ENCODE assay signal across 24 cellular contexts in the genomic region with DNA sequence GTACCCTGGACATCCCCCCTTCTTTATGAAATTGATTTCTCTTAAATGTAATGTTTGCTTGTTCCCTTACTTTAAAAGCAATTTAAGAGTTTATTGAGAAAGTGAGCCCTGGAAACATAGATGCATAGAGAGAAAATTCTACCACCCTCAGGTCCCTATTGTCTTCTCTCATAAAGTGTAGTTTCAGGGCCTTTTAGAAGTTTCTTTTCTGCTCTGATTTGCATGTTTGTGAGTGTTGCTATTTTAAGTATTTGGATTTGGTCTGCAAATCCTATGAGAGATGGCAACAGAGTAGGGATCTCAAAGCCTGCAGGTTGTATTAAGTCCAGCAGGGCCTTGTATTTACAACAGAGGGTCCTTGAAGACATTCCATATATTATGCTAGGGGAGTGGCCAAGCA. TPM values are rescaled to one million over a fixed set of nuclear protein-coding genes. Genes with fewer than 3 reads are reported as not detected.
DNase-seq lines count a peak whose midpoint lies in the region; ATAC-seq and TF ChIP-seq lines count a peak whose summit lies in the region.
"Had no signal": no experiment of that assay in that cellular context is flagged by ENCODE, and none has a peak within 500 bp of the region (broad histone marks: within the 10 kb centered on the region; RNA-seq: fewer than 3 reads in every experiment).

No MANE protein-coding gene starts in this region.

- H3K9me3 ChIP-seq in MM.1S (replicated peaks; ENCODE audit: insufficient read depth, low read length): no peaks in the 10 kb centered on the region
- H3K9me3 ChIP-seq: A549, BE2C had no signal

- H3K9me2 ChIP-seq in MM.1S (replicated peaks; ENCODE audit: insufficient read depth, low read length): no peaks in the 10 kb centered on the region

- peaks cover 33% of the 10 kb centered on the region for H3K4me1 ChIP-seq in MM.1S (ENCODE audit: low read length)
- H3K4me1 ChIP-seq: A549, BE2C, Caco-2 had no signal

- ATAC-seq in GM19438 (IDR thresholded peaks at IDR 0.05; ENCODE audit: low read depth, unreplicated experiment) (peak; percentile 63), GM21528 (IDR thresholded peaks at IDR 0.05; ENCODE audit: low FRiP score, unreplicated experiment) (no peak)
- ATAC-seq: A549, T-helper 17 cell had no signal

- H3K27me3 Mint-ChIP-seq in activated naive CD8-positive, alpha-beta T cell treated with anti-CD3 and anti-CD28 coated beads for 36 hours: no peaks in the 10 kb centered on the region
- H3K27me3 Mint-ChIP-seq: CD4-positive, alpha-beta memory T cell had no signal

- H3K27me3 ChIP-seq in MM.1S (replicated peaks; ENCODE audit: insufficient read depth, low read length): no peaks in the 10 kb centered on the region
- H3K27me3 ChIP-seq: BE2C had no signal

- peak overlapping the region; percentile 69 for H3K27ac ChIP-seq in MM.1S (ENCODE audit: low read length)
- H3K27ac ChIP-seq: A549 had no signal

- H3K4me2 ChIP-seq in MM.1S (ENCODE audit: low read depth, low read length): peak overlapping the region; percentile 67
- H3K4me2 ChIP-seq: A549 had no signal

- H3F3A ChIP-seq in MM.1S (ENCODE audit: insufficient read depth, low read length): peaks cover 17% of the 10 kb centered on the region

- H3K4me3 ChIP-seq in GM12865 (ENCODE audit: low read depth, low read length): no peak overlapping the region
- peak overlapping the region; percentile 31 for H3K4me3 ChIP-seq in MM.1S (ENCODE audit: low read length)
- H3K4me3 ChIP-seq: A549 had no signal

- no peaks in the 10 kb centered on the region for H3K36me3 ChIP-seq in MM.1S (replicated peaks; ENCODE audit: insufficient read depth, low read length)
- H3K36me3 ChIP-seq: BE2C had no signal

- DNase-seq in GM12865 (ENCODE audit: low read depth): peak; percentile 28
- DNase-seq in MM.1S: peak; percentile 80
- no peak for DNase-seq in stimulated activated CD4-positive, alpha-beta T cell treated with anti-CD3 and anti-CD28 coated beads, Interleukin-4, amount 100 ng/mL, for 24 hours
- DNase-seq in SHP77 treated with DMSO at 0.1 percent for 48 hours (lab: John Stamatoyannopoulos, UW): no peak
- no peak for DNase-seq in activated naive CD8-positive, alpha-beta T cell treated with anti-CD3 and anti-CD28 coated beads for 36 hours
- DNase-seq: BE2C; Caco-2; CD4-positive, alpha-beta memory T cell; DMS 273 treated with DMSO at 0.1 percent for 48 hours; DMS79 treated with DMSO at 0.1 percent for 48 hours; KG1; NCI-H1105 treated with DMSO at 0.1 percent for 48 hours; NCI-H2081; NCI-H2171; NCI-H345; NCI-H524; NCI-H774; SW 1271; T-helper 17 cell had no signal

- no peaks in the 10 kb centered on the region for H3K9me3 Mint-ChIP-seq in activated naive CD8-positive, alpha-beta T cell treated with anti-CD3 and anti-CD28 coated beads for 36 hours
- H3K9me3 Mint-ChIP-seq: CD4-positive, alpha-beta memory T cell had no signal

- no peaks in the 10 kb centered on the region for H4K20me1 ChIP-seq in MM.1S (ENCODE audit: insufficient read depth, low read length)

- H2AFZ ChIP-seq in MM.1S (ENCODE audit: low read length): no peak overlapping the region

- peak overlapping the region; percentile 19; the same call in 1 of the 2 replicates for H3K9ac ChIP-seq in MM.1S (ENCODE audit: low read length)

- H3K27ac Mint-ChIP-seq in activated naive CD8-positive, alpha-beta T cell treated with anti-CD3 and anti-CD28 coated beads for 36 hours: no peak overlapping the region
- H3K27ac Mint-ChIP-seq: CD4-positive, alpha-beta memory T cell had no signal

- no peaks in the 10 kb centered on the region for H3K36me3 Mint-ChIP-seq in activated naive CD8-positive, alpha-beta T cell treated with anti-CD3 and anti-CD28 coated beads for 36 hours
- H3K36me3 Mint-ChIP-seq: CD4-positive, alpha-beta memory T cell had no signal

- peaks cover 3% of the 10 kb centered on the region for H3K4me1 Mint-ChIP-seq in activated naive CD8-positive, alpha-beta T cell treated with anti-CD3 and anti-CD28 coated beads for 36 hours

- no peak for TF ChIP-seq CTCF in GM12865 (IDR thresholded peaks at IDR 0.05; ENCODE audit: insufficient read depth, low read depth, low read length, missing control alignments)
- no peak for TF ChIP-seq CTCF in MM.1S (IDR thresholded peaks at IDR 0.05; ENCODE audit: low read length)

- H3K79me2 ChIP-seq in MM.1S (ENCODE audit: low read length): no peaks in the 10 kb centered on the region

- H3K4me3 Mint-ChIP-seq in activated naive CD8-positive, alpha-beta T cell treated with anti-CD3 and anti-CD28 coated beads for 36 hours: no peak overlapping the region
- H3K4me3 Mint-ChIP-seq: CD4-positive, alpha-beta memory T cell; T-helper 17 cell had no signal

RNA-seq across cellular contexts. Expression of gene IL37, which starts 22.6 kb away (rescaled TPM):
- not detected for total RNA-seq in activated naive CD8-positive, alpha-beta T cell treated with anti-CD3 and anti-CD28 coated beads for 36 hours
- total RNA-seq: Caco-2; CD4-positive, alpha-beta memory T cell; OCI-LY7; SK-MEL-5; T-helper 17 cell had no signal

RNA-seq across cellular contexts. Expression of gene IL1B, which starts 51.8 kb away (rescaled TPM):
- total RNA-seq in activated naive CD8-positive, alpha-beta T cell treated with anti-CD3 and anti-CD28 coated beads for 36 hours: not detected
- total RNA-seq: OCI-LY7 had no signal

Comparison
In these comparisons a context has a peak if more than half of its experiments do, and no peak if none do; other contexts are left out.
1. DNase-seq: peak in GM12865 (single experiment) and MM.1S (single experiment); none in stimulated activated CD4-positive, alpha-beta T cell treated with anti-CD3 and anti-CD28 coated beads, Interleukin-4, amount 100 ng/mL, for 24 hours (single experiment), SHP77 treated with DMSO at 0.1 percent for 48 hours (single experiment) and activated naive CD8-positive, alpha-beta T cell treated with anti-CD3 and anti-CD28 coated beads for 36 hours (single experiment).